In the genomic region with DNA sequence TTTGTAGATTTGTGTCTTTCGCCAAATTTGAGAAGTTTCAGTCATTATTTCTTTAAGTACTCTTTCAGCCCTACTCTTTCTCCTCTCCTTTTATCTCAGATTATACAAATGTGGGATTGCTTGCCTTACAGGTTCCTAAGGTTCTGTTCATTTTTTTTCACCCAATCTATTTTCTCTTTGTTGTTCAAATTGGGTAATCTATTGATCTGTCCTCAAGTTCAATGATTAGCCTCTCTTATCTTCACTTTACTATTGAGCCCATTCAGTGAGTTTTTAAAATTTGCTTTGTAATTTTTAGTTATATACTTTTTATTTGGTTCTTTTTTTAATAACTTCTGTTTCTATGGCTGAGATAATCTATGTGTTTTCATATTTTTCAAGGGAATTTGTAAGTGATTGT, we compare ENCODE assay signal across 37 cellular contexts.
"Had no signal": no experiment of that assay in that cellular context is flagged by ENCODE, and none has a peak within 500 bp of the region (broad histone marks: within the 10 kb centered on the region; RNA-seq: fewer than 3 reads in every experiment).

No MANE protein-coding gene starts in this region.

- H3K27me3 ChIP-seq: ascending aorta, cardiac muscle cell had no signal

- H3K9me3 ChIP-seq: ascending aorta had no signal

- ATAC-seq: activated CD4-positive, alpha-beta T cell treated with anti-CD3 and anti-CD28 coated beads for 36 hours; activated CD4-positive, CD25-positive, alpha-beta regulatory T cell treated with anti-CD3 and anti-CD28 coated beads, Interleukin-2, amount 50 U/mL, for 24 hours; activated CD8-positive, alpha-beta memory T cell treated with anti-CD3 and anti-CD28 coated beads, Interleukin-2, amount 10 ng/mL, durations not matched to agents 7 days and 5 days; activated CD8-positive, alpha-beta T cell treated with anti-CD3 and anti-CD28 coated beads, Interleukin-2, amount 10 ng/mL, durations not matched to agents 7 days and 5 days; activated naive CD8-positive, alpha-beta T cell treated with anti-CD3 and anti-CD28 coated beads, Interleukin-2, amount 50 U/mL, for 24 hours; WTC11 had no signal

- FAIRE-seq: bronchial epithelial cell had no signal

- H3K4me3 Mint-ChIP-seq: activated CD4-positive, alpha-beta memory T cell treated with anti-CD3 and anti-CD28 coated beads, Interleukin-2, amount 10 ng/mL, durations not matched to agents 7 days and 5 days; activated CD4-positive, alpha-beta T cell treated with anti-CD3 and anti-CD28 coated beads for 36 hours; activated CD4-positive, alpha-beta T cell treated with anti-CD3 and anti-CD28 coated beads, Interleukin-2, amount 10 ng/mL, durations not matched to agents 7 days and 5 days; activated CD8-positive, alpha-beta memory T cell treated with anti-CD3 and anti-CD28 coated beads, Interleukin-2, amount 10 ng/mL, durations not matched to agents 7 days and 5 days; activated CD8-positive, alpha-beta T cell treated with anti-CD3 and anti-CD28 coated beads, Interleukin-2, amount 10 ng/mL, durations not matched to agents 7 days and 5 days; activated naive CD4-positive, alpha-beta T cell treated with anti-CD3 and anti-CD28 coated beads, Interleukin-2, amount 10 ng/mL, durations not matched to agents 7 days and 5 days; activated naive CD8-positive, alpha-beta T cell; activated naive CD8-positive, alpha-beta T cell treated with anti-CD3 and anti-CD28 coated beads, Interleukin-2, amount 10 ng/mL, durations not matched to agents 7 days and 5 days; activated naive CD8-positive, alpha-beta T cell treated with anti-CD3 and anti-CD28 coated beads, Interleukin-2, amount 50 U/mL, for 24 hours; activated T-cell treated with anti-CD3 and anti-CD28 coated beads, Interleukin-2, amount 50 U/mL, for 24 hours; brain; central memory CD8-positive, alpha-beta T cell; T-helper 1 cell treated with Interleukin-12 subunit alpha and Interleukin-12 subunit beta and Interleukin-4 antibody, amounts not matched to agents 30 μg/mL and 1 μg/mL, for 36 hours; T-helper 2 cell treated with Interferon-gamma antibody and Interleukin-4, amounts not matched to agents 5 μg/mL and 100 μg/mL, for 36 hours; WTC11 had no signal

- DNase-seq: activated CD4-positive, alpha-beta memory T cell treated with anti-CD3 and anti-CD28 coated beads, Interleukin-2, amount 10 ng/mL, durations not matched to agents 7 days and 5 days; activated CD4-positive, alpha-beta T cell treated with anti-CD3 and anti-CD28 coated beads for 1 hour; activated CD4-positive, alpha-beta T cell treated with anti-CD3 and anti-CD28 coated beads for 36 hours; activated CD4-positive, alpha-beta T cell treated with anti-CD3 and anti-CD28 coated beads for 48 hours; activated CD4-positive, alpha-beta T cell treated with anti-CD3 and anti-CD28 coated beads, Interleukin-2, amount 10 ng/mL, durations not matched to agents 7 days and 5 days; activated CD4-positive, alpha-beta T cell treated with anti-CD3 and anti-CD28 coated beads, Interleukin-2, amount 50 U/mL, for 48 hours; activated CD4-positive, CD25-positive, alpha-beta regulatory T cell; activated CD8-positive, alpha-beta memory T cell treated with anti-CD3 and anti-CD28 coated beads for 24 hours; activated CD8-positive, alpha-beta memory T cell treated with anti-CD3 and anti-CD28 coated beads, Interleukin-2, amount 10 ng/mL, durations not matched to agents 7 days and 5 days; activated CD8-positive, alpha-beta memory T cell treated with anti-CD3 and anti-CD28 coated beads, Interleukin-2, amount 50 U/mL, for 48 hours; activated CD8-positive, alpha-beta T cell treated with anti-CD3 and anti-CD28 coated beads, Interleukin-2, amount 10 ng/mL, durations not matched to agents 7 days and 5 days; activated effector memory CD4-positive, alpha-beta T cell treated with Interleukin-2 at 50 U/mL for 16 hours; activated gamma-delta T cell; activated naive CD4-positive, alpha-beta T cell treated with anti-CD3 and anti-CD28 coated beads, Interleukin-2, amount 10 ng/mL, durations not matched to agents 7 days and 5 days; activated naive CD4-positive, alpha-beta T cell treated with Interleukin-2 at 50 U/mL for 16 hours; activated naive CD8-positive, alpha-beta T cell treated with anti-CD3 and anti-CD28 coated beads, Interleukin-2, amount 10 ng/mL, durations not matched to agents 7 days and 5 days; activated naive CD8-positive, alpha-beta T cell treated with anti-CD3 and anti-CD28 coated beads, Interleukin-2, amount 50 U/mL, for 24 hours; activated T-cell treated with anti-CD3 and anti-CD28 coated beads, Interleukin-2, amount 50 U/mL, for 24 hours; activated T-cell treated with anti-CD3 and anti-CD28 coated beads, Interleukin-2, amount 50 U/mL, for 48 hours; amygdala; anterior cingulate cortex; caudate nucleus; cerebellar nuclear complex; T-helper 2 cell; T-helper 9 cell; WERI-Rb-1 had no signal

- H3K27ac ChIP-seq: ascending aorta, cardiac muscle cell, WERI-Rb-1 had no signal

- H3K27me3 Mint-ChIP-seq: activated CD4-positive, alpha-beta memory T cell treated with anti-CD3 and anti-CD28 coated beads, Interleukin-2, amount 10 ng/mL, durations not matched to agents 7 days and 5 days; activated CD4-positive, alpha-beta T cell treated with anti-CD3 and anti-CD28 coated beads for 36 hours; activated CD4-positive, alpha-beta T cell treated with anti-CD3 and anti-CD28 coated beads, Interleukin-2, amount 10 ng/mL, durations not matched to agents 7 days and 5 days; activated CD8-positive, alpha-beta memory T cell treated with anti-CD3 and anti-CD28 coated beads, Interleukin-2, amount 10 ng/mL, durations not matched to agents 7 days and 5 days; activated naive CD4-positive, alpha-beta T cell treated with anti-CD3 and anti-CD28 coated beads, Interleukin-2, amount 10 ng/mL, durations not matched to agents 7 days and 5 days; activated naive CD8-positive, alpha-beta T cell; activated naive CD8-positive, alpha-beta T cell treated with anti-CD3 and anti-CD28 coated beads, Interleukin-2, amount 10 ng/mL, durations not matched to agents 7 days and 5 days; activated naive CD8-positive, alpha-beta T cell treated with anti-CD3 and anti-CD28 coated beads, Interleukin-2, amount 50 U/mL, for 24 hours; activated T-cell treated with anti-CD3 and anti-CD28 coated beads, Interleukin-2, amount 50 U/mL, for 24 hours; brain; central memory CD8-positive, alpha-beta T cell had no signal

- H3K4me1 Mint-ChIP-seq: activated CD4-positive, alpha-beta memory T cell treated with anti-CD3 and anti-CD28 coated beads, Interleukin-2, amount 10 ng/mL, durations not matched to agents 7 days and 5 days; activated CD4-positive, alpha-beta T cell treated with anti-CD3 and anti-CD28 coated beads for 36 hours; activated CD4-positive, alpha-beta T cell treated with anti-CD3 and anti-CD28 coated beads, Interleukin-2, amount 10 ng/mL, durations not matched to agents 7 days and 5 days; activated CD8-positive, alpha-beta memory T cell treated with anti-CD3 and anti-CD28 coated beads, Interleukin-2, amount 10 ng/mL, durations not matched to agents 7 days and 5 days; activated naive CD4-positive, alpha-beta T cell treated with anti-CD3 and anti-CD28 coated beads, Interleukin-2, amount 10 ng/mL, durations not matched to agents 7 days and 5 days; activated naive CD8-positive, alpha-beta T cell treated with anti-CD3 and anti-CD28 coated beads, Interleukin-2, amount 10 ng/mL, durations not matched to agents 7 days and 5 days; activated naive CD8-positive, alpha-beta T cell treated with anti-CD3 and anti-CD28 coated beads, Interleukin-2, amount 50 U/mL, for 24 hours; WTC11 had no signal

- H3K4me3 ChIP-seq: ascending aorta, cardiac muscle cell had no signal

- H3K27ac Mint-ChIP-seq: activated CD4-positive, alpha-beta memory T cell treated with anti-CD3 and anti-CD28 coated beads, Interleukin-2, amount 10 ng/mL, durations not matched to agents 7 days and 5 days; activated CD4-positive, alpha-beta T cell treated with anti-CD3 and anti-CD28 coated beads for 36 hours; activated CD4-positive, alpha-beta T cell treated with anti-CD3 and anti-CD28 coated beads, Interleukin-2, amount 10 ng/mL, durations not matched to agents 7 days and 5 days; activated CD8-positive, alpha-beta memory T cell treated with anti-CD3 and anti-CD28 coated beads, Interleukin-2, amount 10 ng/mL, durations not matched to agents 7 days and 5 days; activated CD8-positive, alpha-beta T cell treated with anti-CD3 and anti-CD28 coated beads, Interleukin-2, amount 10 ng/mL, durations not matched to agents 7 days and 5 days; activated naive CD4-positive, alpha-beta T cell treated with anti-CD3 and anti-CD28 coated beads, Interleukin-2, amount 10 ng/mL, durations not matched to agents 7 days and 5 days; activated naive CD8-positive, alpha-beta T cell; activated naive CD8-positive, alpha-beta T cell treated with anti-CD3 and anti-CD28 coated beads, Interleukin-2, amount 10 ng/mL, durations not matched to agents 7 days and 5 days; activated naive CD8-positive, alpha-beta T cell treated with anti-CD3 and anti-CD28 coated beads, Interleukin-2, amount 50 U/mL, for 24 hours; activated T-cell treated with anti-CD3 and anti-CD28 coated beads, Interleukin-2, amount 50 U/mL, for 24 hours; activated T-helper 2 cell treated with anti-CD3 and anti-CD28 coated beads, Interferon-gamma antibody, Interleukin-2, Interleukin-4, amounts not matched to agents 10 μg/mL and 5 μg/mL and 100 μg/mL, durations not matched to agents 14 hours and 24 hours and 36 hours; brain; T-helper 1 cell treated with Interleukin-12 subunit alpha and Interleukin-12 subunit beta and Interleukin-4 antibody, amounts not matched to agents 30 μg/mL and 1 μg/mL, for 36 hours; T-helper 2 cell treated with Interferon-gamma antibody and Interleukin-4, amounts not matched to agents 5 μg/mL and 100 μg/mL, for 36 hours; WTC11 had no signal

- H3K9me3 Mint-ChIP-seq: activated CD4-positive, alpha-beta memory T cell treated with anti-CD3 and anti-CD28 coated beads, Interleukin-2, amount 10 ng/mL, durations not matched to agents 7 days and 5 days; activated CD4-positive, alpha-beta T cell treated with anti-CD3 and anti-CD28 coated beads, Interleukin-2, amount 10 ng/mL, durations not matched to agents 7 days and 5 days; activated naive CD4-positive, alpha-beta T cell treated with anti-CD3 and anti-CD28 coated beads, Interleukin-2, amount 10 ng/mL, durations not matched to agents 7 days and 5 days; activated naive CD8-positive, alpha-beta T cell treated with anti-CD3 and anti-CD28 coated beads, Interleukin-2, amount 50 U/mL, for 24 hours; activated T-cell treated with anti-CD3 and anti-CD28 coated beads, Interleukin-2, amount 50 U/mL, for 24 hours; activated T-helper 2 cell treated with anti-CD3 and anti-CD28 coated beads, Interferon-gamma antibody, Interleukin-2, Interleukin-4, amounts not matched to agents 10 μg/mL and 5 μg/mL and 100 μg/mL, durations not matched to agents 14 hours and 24 hours and 36 hours; brain; central memory CD8-positive, alpha-beta T cell; T-helper 1 cell treated with Interleukin-12 subunit alpha and Interleukin-12 subunit beta and Interleukin-4 antibody, amounts not matched to agents 30 μg/mL and 1 μg/mL, for 36 hours; T-helper 2 cell treated with Interferon-gamma antibody and Interleukin-4, amounts not matched to agents 5 μg/mL and 100 μg/mL, for 36 hours; WTC11 had no signal

- H3K4me1 ChIP-seq: ascending aorta had no signal

- H3K36me3 Mint-ChIP-seq: activated CD8-positive, alpha-beta memory T cell treated with anti-CD3 and anti-CD28 coated beads, Interleukin-2, amount 10 ng/mL, durations not matched to agents 7 days and 5 days; activated naive CD4-positive, alpha-beta T cell treated with anti-CD3 and anti-CD28 coated beads, Interleukin-2, amount 10 ng/mL, durations not matched to agents 7 days and 5 days; brain; WTC11 had no signal

- H3K36me3 ChIP-seq: ascending aorta, cardiac muscle cell, WERI-Rb-1 had no signal
